1 cellular context compared by ENCODE assay signal in the genomic region with DNA sequence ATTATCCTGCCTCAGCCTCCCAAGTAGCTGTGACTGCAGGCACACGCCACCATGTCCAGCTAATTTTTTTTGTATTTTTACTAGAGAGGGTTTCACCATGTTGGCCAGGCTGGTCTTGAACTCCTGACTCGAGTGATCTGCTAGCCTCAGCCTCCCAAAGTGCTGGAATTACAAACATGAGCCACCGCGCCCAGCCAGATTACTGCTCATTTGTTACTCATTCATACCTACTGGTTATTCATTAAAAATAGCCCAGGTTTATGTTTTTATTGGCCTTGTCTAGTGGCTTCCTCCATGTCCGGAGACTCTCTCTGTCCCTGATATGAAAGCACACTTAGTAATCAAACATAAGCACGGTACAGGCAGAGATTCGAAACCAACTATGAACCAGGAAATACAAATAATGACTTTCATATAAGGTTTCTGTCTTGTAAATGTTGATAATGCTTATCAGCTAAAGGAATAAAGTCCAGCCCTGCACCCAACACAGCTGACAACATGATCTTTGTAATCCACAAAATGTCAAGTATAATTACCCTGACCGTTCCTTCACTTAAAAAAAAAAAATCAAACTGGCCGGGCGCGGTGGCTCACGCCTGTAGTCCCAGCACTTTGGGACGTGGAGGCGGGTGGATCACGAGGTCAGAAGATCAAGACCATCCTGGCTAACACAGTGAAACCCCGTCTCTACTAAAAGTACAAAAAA.
TF ChIP-seq lines count a peak whose summit lies in the region.

No MANE protein-coding gene starts in this region.

TF ChIP-seq in endothelial cell of umbilical vein, 7 proteins besides CTCF, POLR2A, EP300 and RAD21:
- peak; percentile 27 for TF ChIP-seq GATA2 (IDR thresholded peaks at IDR 0.05; ENCODE audit: insufficient read depth, insufficient read length, low read depth, low read length)
- TF ChIP-seq JUN (IDR thresholded peaks at IDR 0.05; ENCODE audit: borderline replicate concordance, insufficient read depth, insufficient read length, low read depth), result no peak
TF ChIP-seq in endothelial cell of umbilical vein: peak in this region for 1.
